ENCODE assay signal across 8 cellular contexts in the genomic region with DNA sequence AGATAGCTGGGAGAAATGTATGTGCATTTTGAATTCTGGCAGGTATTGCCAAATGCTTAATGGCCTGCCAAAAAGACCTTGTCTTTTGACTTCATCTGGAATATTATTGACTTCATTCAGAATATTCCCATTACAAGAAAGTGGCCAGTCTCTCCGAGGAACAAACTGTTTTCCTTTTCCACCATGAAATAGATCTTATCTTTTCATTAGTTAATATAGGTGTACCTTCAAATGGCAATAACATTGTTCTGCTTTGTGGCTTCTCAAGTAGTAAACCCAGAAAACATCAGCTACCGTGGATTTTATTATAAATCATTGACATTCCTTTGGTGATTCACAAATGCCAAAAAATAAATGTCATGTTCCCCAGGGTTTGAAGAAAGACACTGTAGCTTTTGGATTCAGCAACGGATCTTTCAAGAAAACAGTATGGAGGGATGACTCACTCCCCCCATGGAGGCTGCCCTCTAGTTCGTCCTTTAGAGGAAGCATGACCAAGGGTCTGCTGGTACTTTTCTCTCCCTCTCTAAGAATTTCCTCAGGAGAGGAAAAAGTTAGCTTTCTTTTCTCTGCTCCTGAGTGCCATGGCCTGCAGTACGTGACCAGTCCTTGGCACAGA. TPM values are rescaled to one million over a fixed set of nuclear protein-coding genes. Genes with fewer than 3 reads are reported as not detected.
DNase-seq lines count a peak whose midpoint lies in the region; ATAC-seq and TF ChIP-seq lines count a peak whose summit lies in the region.

No MANE protein-coding gene starts in this region.

- peaks cover 13% of the 10 kb centered on the region for H3F3A ChIP-seq in GM23248 (ENCODE audit: insufficient read depth)

- peak; percentile 86 for DNase-seq in GM23248
- DNase-seq in SK-MEL-5 (ENCODE audit: low read depth, low spot score): peak; percentile 60
- peak; percentile 26 for DNase-seq in fibroblast of peridontal ligament (ENCODE audit: extremely low read depth)
- DNase-seq in renal cortical epithelial cell (ENCODE audit: low read depth): peak; percentile 62
- DNase-seq in A172 (ENCODE audit: low spot score): no peak
- DNase-seq in colonic mucosa: no peak
- DNase-seq in Right ventricle myocardium inferior (ENCODE audit: missing footprints): no peak

- H3K27ac ChIP-seq in GM23248: peak overlapping the region; percentile 64
- H3K27ac ChIP-seq in colonic mucosa: no peak overlapping the region

- peak overlapping the region; percentile 88 for H3K4me2 ChIP-seq in GM23248 (ENCODE audit: unreplicated experiment)

- H3K9me3 ChIP-seq in GM23248 (ENCODE audit: low read depth) (no peaks in the 10 kb centered on the region), colonic mucosa (no peaks in the 10 kb centered on the region)

- ATAC-seq in GM21526 (IDR thresholded peaks at IDR 0.05; ENCODE audit: low FRiP score, unreplicated experiment) (no peak), Right ventricle myocardium inferior (no peak)

- H3K9ac ChIP-seq in GM23248: peak overlapping the region; percentile 76
- no peak overlapping the region for H3K9ac ChIP-seq in colonic mucosa (ENCODE audit: low read depth in 2 of 2, low read length in 2 of 2)

- in situ Hi-C loops in GM23248 (cut with MboI) (no loop called here), SK-MEL-5 (cut with HindIII; ENCODE audit: low pct_unique_long_range_greater_than_20kb, low sequenced_read_pairs) (no loop called here)

- 2 to 3% methylated on average over 5 of the region's 5 CpGs for WGBS in GM23248 (ENCODE audit: low coverage in 1 of 2, low lambda C conversion rate in 2 of 2, missing lambda C conversion rate in 2 of 2), 2 experiments

- no peaks in the 10 kb centered on the region for H3K36me3 ChIP-seq in GM23248 (ENCODE audit: low read depth)
- no peaks in the 10 kb centered on the region for H3K36me3 ChIP-seq in colonic mucosa

- H3K4me1 ChIP-seq in GM23248 (ENCODE audit: insufficient read depth) (peaks cover 9% of the 10 kb centered on the region), colonic mucosa (peaks cover 5% of the 10 kb centered on the region)

- no peaks in the 10 kb centered on the region for H4K20me1 ChIP-seq in GM23248 (ENCODE audit: insufficient read depth)

- no peaks in the 10 kb centered on the region for H3K27me3 ChIP-seq in GM23248 (replicated peaks; ENCODE audit: insufficient read depth)
- H3K27me3 ChIP-seq in colonic mucosa: peaks cover 54% of the 10 kb centered on the region

- TF ChIP-seq CTCF in colonic mucosa (IDR thresholded peaks at IDR 0.05): no peak

- H3K79me2 ChIP-seq in GM23248 (ENCODE audit: insufficient read depth): 0 out of 2 replicates have a peak, but pooled peaks cover 6% of the 10 kb centered on the region

- no peaks in the 10 kb centered on the region for H3K9me2 ChIP-seq in GM23248 (ENCODE audit: insufficient read depth)

- intact Hi-C loops in colonic mucosa (cut with DNase I): no loop called here
- intact Hi-C loops in Right ventricle myocardium inferior (cut with DNase I): no loop called here

- H3K4me3 ChIP-seq in GM23248: peak overlapping the region; percentile 83
- no peak overlapping the region for H3K4me3 ChIP-seq in colonic mucosa

- H2AFZ ChIP-seq in GM23248: peak overlapping the region; percentile 78

RNA-seq across cellular contexts. Expression of gene RNF182, which starts 1.1 kb away (rescaled TPM):
- 2.3 and 2.7 TPM in 2 replicates for total RNA-seq in GM23248 (2014; rRNA removed; shearing (Covaris generic))
- polyA plus RNA-seq in GM23248 (2016; fragmentation: Nextera tagmentation; extraction: Ambion mirVana): 1.8 and 2.0 TPM in 2 replicates
- 21.2 and 26.6 TPM in 2 replicates for total RNA-seq in SK-MEL-5 (2014; rRNA removed; shearing (Covaris generic))
- 24.4 and 29.9 TPM in 2 replicates for polyA plus RNA-seq in SK-MEL-5 (2015; cell fraction: cytosol; rRNA removed)
- 12.5 and 32.3 TPM in 2 replicates for polyA plus RNA-seq in SK-MEL-5 (2015; cell fraction: nucleus; rRNA removed)
- 10.8 and 17.7 TPM in 2 replicates for total RNA-seq in renal cortical epithelial cell
- total RNA-seq in A172 (2014; rRNA removed; shearing (Covaris generic)): 10.6 and 13.0 TPM in 2 replicates
- total RNA-seq in colonic mucosa: not detected
- not detected for total RNA-seq in Right ventricle myocardium inferior

Comparison
In these comparisons a context has a peak if more than half of its experiments do, and no peak if none do; other contexts are left out.
1. DNase-seq: peak in GM23248 (single experiment), SK-MEL-5 (single experiment), fibroblast of peridontal ligament (single experiment) and renal cortical epithelial cell (single experiment); none in A172 (single experiment), colonic mucosa (single experiment) and Right ventricle myocardium inferior (single experiment).